Comparison of ENCODE assay signal across 8 cellular contexts in genomic region chr9:16727452-16728127, GRCh38.
DNase-seq lines count a peak whose midpoint lies in the region; ATAC-seq and TF ChIP-seq lines count a peak whose summit lies in the region.

No MANE protein-coding gene starts in this region.

- H3K4me3 Mint-ChIP-seq in neural progenitor cell, result peak overlapping the region; percentile 89
- no peak overlapping the region for H3K4me3 Mint-ChIP-seq in activated CD4-positive, alpha-beta T cell treated with anti-CD3 and anti-CD28 coated beads, Interleukin-2, amount 10 ng/mL, durations not matched to agents 7 days and 5 days
- H3K4me3 Mint-ChIP-seq in T-helper 17 cell, result no peak overlapping the region

- H3K27ac Mint-ChIP-seq in neural progenitor cell (no peak overlapping the region), T-helper 17 cell (no peak overlapping the region)
- H3K27ac Mint-ChIP-seq in activated CD4-positive, alpha-beta T cell treated with anti-CD3 and anti-CD28 coated beads, Interleukin-2, amount 10 ng/mL, durations not matched to agents 7 days and 5 days, result no peak overlapping the region

- peaks cover 8% of the 10 kb centered on the region for H3K27me3 Mint-ChIP-seq in neural progenitor cell (ENCODE audit: insufficient read depth, low read depth)
- peaks cover 30% of the 10 kb centered on the region for H3K27me3 Mint-ChIP-seq in activated CD4-positive, alpha-beta T cell treated with anti-CD3 and anti-CD28 coated beads, Interleukin-2, amount 10 ng/mL, durations not matched to agents 7 days and 5 days
- H3K27me3 Mint-ChIP-seq in T-helper 17 cell, result peaks cover 20% of the 10 kb centered on the region

- H3K27ac ChIP-seq in BLaER1 treated with 17β-estradiol and CSF1 and Interleukin-3, amounts not matched to agents 10 nM and 100 nM, result peak overlapping the region in 7 of 11 experiments; percentile 23 to 70 (median 50); a peak in 9 of 22 replicates
- H3K27ac ChIP-seq in RWPE2 (ENCODE audit: poor library complexity, severe bottlenecking), result no peak overlapping the region
- no peak overlapping the region for H3K27ac ChIP-seq in neural progenitor cell

- no peak for TF ChIP-seq CTCF in RWPE2 (IDR thresholded peaks at IDR 0.05; ENCODE audit: poor library complexity, severe bottlenecking)
- TF ChIP-seq CTCF in neural progenitor cell (IDR thresholded peaks at IDR 0.05), result no peak

- peaks cover 0 to 33% (median 0%) of the 10 kb centered on the region in 11 experiments; a peak in 3 of 22 replicates for H4K20me1 ChIP-seq in BLaER1 treated with 17β-estradiol and CSF1 and Interleukin-3, amounts not matched to agents 10 nM and 100 nM
- no peaks in the 10 kb centered on the region for H4K20me1 ChIP-seq in neural progenitor cell (ENCODE audit: low read depth)

- H3K4me1 ChIP-seq in BLaER1 treated with 17β-estradiol and CSF1 and Interleukin-3, amounts not matched to agents 10 nM and 100 nM, result peaks cover 4 to 23% (median 12%) of the 10 kb centered on the region in 10 experiments; a peak in 13 of 20 replicates
- H3K4me1 ChIP-seq in RWPE2 (ENCODE audit: insufficient read depth, poor library complexity, severe bottlenecking), result peaks cover 7% of the 10 kb centered on the region
- H3K4me1 ChIP-seq in neural progenitor cell, result peaks cover 37% of the 10 kb centered on the region

- H3K9me3 ChIP-seq in BLaER1 treated with 17β-estradiol and CSF1 and Interleukin-3, amounts not matched to agents 10 nM and 100 nM (replicated peaks in 1 of 11), result no peaks in the 10 kb centered on the region
- H3K9me3 ChIP-seq in RWPE2 (ENCODE audit: severe bottlenecking) (no peaks in the 10 kb centered on the region), neural progenitor cell (ENCODE audit: low read depth) (no peaks in the 10 kb centered on the region), T-helper 17 cell (ENCODE audit: control insufficient read depth, low read length, poor library complexity, severe bottlenecking) (peaks cover 2% of the 10 kb centered on the region)

- peaks cover 25% of the 10 kb centered on the region for H3F3A ChIP-seq in neural progenitor cell (ENCODE audit: low read depth)

- H3K79me2 ChIP-seq in neural progenitor cell (ENCODE audit: low read depth), result no peaks in the 10 kb centered on the region

- H3K36me3 ChIP-seq in BLaER1 treated with 17β-estradiol and CSF1 and Interleukin-3, amounts not matched to agents 10 nM and 100 nM, result no peaks in the 10 kb centered on the region
- no peaks in the 10 kb centered on the region for H3K36me3 ChIP-seq in RWPE2 (ENCODE audit: low read depth)
- H3K36me3 ChIP-seq in neural progenitor cell, result no peaks in the 10 kb centered on the region

- H3K4me3 ChIP-seq in BLaER1 treated with 17β-estradiol and CSF1 and Interleukin-3, amounts not matched to agents 10 nM and 100 nM, result peak overlapping the region; percentile 49 to 71 (median 58)
- H3K4me3 ChIP-seq in RWPE2 (ENCODE audit: severe bottlenecking) (peak overlapping the region; percentile 35), neural progenitor cell (peak overlapping the region; percentile 52)

- H3K36me3 Mint-ChIP-seq in neural progenitor cell (no peaks in the 10 kb centered on the region), T-helper 17 cell (ENCODE audit: low read depth) (no peaks in the 10 kb centered on the region)
- no peaks in the 10 kb centered on the region for H3K36me3 Mint-ChIP-seq in activated CD4-positive, alpha-beta T cell treated with anti-CD3 and anti-CD28 coated beads, Interleukin-2, amount 10 ng/mL, durations not matched to agents 7 days and 5 days (ENCODE audit: low read depth)

- H3K27me3 ChIP-seq in BLaER1 treated with 17β-estradiol and CSF1 and Interleukin-3, amounts not matched to agents 10 nM and 100 nM, result peaks cover 26 to 41% (median 30%) of the 10 kb centered on the region in 11 experiments
- H3K27me3 ChIP-seq in RWPE2 (ENCODE audit: insufficient read depth, poor library complexity, severe bottlenecking), result peaks cover 9% of the 10 kb centered on the region
- peaks cover 45% of the 10 kb centered on the region for H3K27me3 ChIP-seq in neural progenitor cell

- CTCF ChIA-PET in activated CD4-positive, alpha-beta T cell treated with anti-CD3 and anti-CD28 coated beads, Interleukin-2, amount 10 ng/mL, durations not matched to agents 7 days and 5 days (lab: Charles Lee), result no interaction called here

- peak overlapping the region; percentile 71 to 90 (median 83) for H3K4me2 ChIP-seq in BLaER1 treated with 17β-estradiol and CSF1 and Interleukin-3, amounts not matched to agents 10 nM and 100 nM
- H3K4me2 ChIP-seq in neural progenitor cell, result peak overlapping the region; percentile 83

- H3K9ac ChIP-seq in BLaER1 treated with 17β-estradiol and CSF1 and Interleukin-3, amounts not matched to agents 10 nM and 100 nM, result peak overlapping the region; percentile 53 to 77 (median 67); a peak in 20 of 22 replicates
- no peak overlapping the region for H3K9ac ChIP-seq in neural progenitor cell

- peak overlapping the region; percentile 92 for H2AFZ ChIP-seq in neural progenitor cell (replicated peaks)

- POLR2A ChIA-PET in activated CD4-positive, alpha-beta T cell treated with anti-CD3 and anti-CD28 coated beads, Interleukin-2, amount 10 ng/mL, durations not matched to agents 7 days and 5 days (lab: Charles Lee), result no interaction called here

- ATAC-seq in RWPE2 (ENCODE audit: low read depth) (no peak), GM19467 (IDR thresholded peaks at IDR 0.05; ENCODE audit: unreplicated experiment) (no peak), T-helper 17 cell (no peak)

- H3K9me3 Mint-ChIP-seq in neural progenitor cell, result no peaks in the 10 kb centered on the region
- no peaks in the 10 kb centered on the region for H3K9me3 Mint-ChIP-seq in activated CD4-positive, alpha-beta T cell treated with anti-CD3 and anti-CD28 coated beads, Interleukin-2, amount 10 ng/mL, durations not matched to agents 7 days and 5 days

- H3K4me1 Mint-ChIP-seq in neural progenitor cell (peaks cover 41% of the 10 kb centered on the region), T-helper 17 cell (peaks cover 2% of the 10 kb centered on the region)
- H3K4me1 Mint-ChIP-seq in activated CD4-positive, alpha-beta T cell treated with anti-CD3 and anti-CD28 coated beads, Interleukin-2, amount 10 ng/mL, durations not matched to agents 7 days and 5 days, result no peaks in the 10 kb centered on the region

- DNase-seq in RWPE2 (ENCODE audit: low spot score) (no peak), fibroblast of peridontal ligament (ENCODE audit: extremely low read depth) (peak; percentile 56), neural progenitor cell (ENCODE audit: low spot score) (no peak), RKO (ENCODE audit: low spot score) (no peak), T-helper 17 cell (no peak)
- DNase-seq in activated CD4-positive, alpha-beta T cell treated with anti-CD3 and anti-CD28 coated beads, Interleukin-2, amount 10 ng/mL, durations not matched to agents 7 days and 5 days, result no peak

Comparison
In these comparisons a context has a peak if more than half of its experiments do, and no peak if none do; other contexts are left out.
1. H3K27ac ChIP-seq: peak in BLaER1 treated with 17β-estradiol and CSF1 and Interleukin-3, amounts not matched to agents 10 nM and 100 nM (7 of 11); none in RWPE2 (single experiment) and neural progenitor cell (single experiment).
2. Peak in every context shown above with its lines, with median percentiles within 50 percentile points of each other: H3K4me3 ChIP-seq.